9 cellular contexts compared by ENCODE assay signal in the genomic region with DNA sequence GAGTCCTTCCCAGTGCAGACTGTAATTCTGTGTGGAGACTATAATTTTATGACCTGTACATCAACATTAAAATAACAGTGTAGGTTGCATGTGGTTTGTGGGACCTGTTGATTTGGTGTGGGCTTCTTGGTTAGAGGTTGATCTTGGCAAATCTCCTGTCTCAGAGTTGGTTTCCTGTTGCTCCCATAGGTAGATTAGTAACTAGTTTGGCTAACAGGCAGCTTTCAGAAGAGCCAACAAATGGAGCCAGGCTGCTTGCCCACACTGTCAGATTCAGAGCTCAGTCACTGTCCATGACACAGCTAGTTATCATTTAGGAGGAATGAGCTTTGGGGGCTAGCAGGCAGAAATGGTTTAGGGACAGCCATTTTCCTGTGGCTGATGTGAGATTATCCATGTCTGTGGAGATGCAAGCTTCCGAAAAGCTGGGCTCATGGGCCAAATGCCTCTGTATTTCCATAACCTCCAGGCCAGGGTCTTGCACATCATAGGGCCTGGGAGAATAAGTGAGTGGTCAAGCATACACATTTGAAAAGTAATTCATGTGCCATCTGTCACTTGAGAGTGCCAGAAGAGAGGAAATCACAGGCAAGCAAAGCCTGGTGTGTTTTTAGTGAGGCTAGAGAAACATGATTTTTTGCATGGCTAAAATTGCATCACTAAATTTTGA. TPM values are rescaled to one million over a fixed set of nuclear protein-coding genes. Genes with fewer than 3 reads are reported as not detected.
DNase-seq lines count a peak whose midpoint lies in the region; ATAC-seq, FAIRE-seq and TF ChIP-seq lines count a peak whose summit lies in the region.
"Had no signal": no experiment of that assay in that cellular context is flagged by ENCODE, and none has a peak within 500 bp of the region (broad histone marks: within the 10 kb centered on the region; RNA-seq: fewer than 3 reads in every experiment).

No MANE protein-coding gene starts in this region.

- in situ Hi-C loops in K562 (cut with MboI), result no loop called here

- POLR2A ChIA-PET in K562 (lab: Yijun Ruan, JAX), result interaction anchor here (0.6 to 1.3 kb wide), 2 partner anchors 13 to 69 kb away, joined by 3 read pairs; no protein-coding TSS in a partner anchor
- POLR2A ChIA-PET in naive thymus-derived CD8-positive, alpha-beta T cell (lab: Charles Lee), result interaction anchor here (0.5 to 17.7 kb wide), 7 partner anchors 12 to 1353 kb away, joined by 3 to 314 read pairs (median 4); a partner anchor contains a TSS

- H3K27me3 ChIP-seq in CD4-positive, CD25-positive, alpha-beta regulatory T cell (ENCODE audit: control insufficient read depth, insufficient read depth, low read length), result no peaks in the 10 kb centered on the region
- no peaks in the 10 kb centered on the region for H3K27me3 ChIP-seq in K562 (ENCODE audit: control insufficient read depth in 2 of 2, insufficient read depth in 2 of 2, low read length in 2 of 2)
- H3K27me3 ChIP-seq: body of pancreas had no signal

- intact Hi-C loops in K562 (cut with micrococcal nuclease), result no loop called here

- H3K9ac ChIP-seq in K562 (ENCODE audit: insufficient read depth in 1 of 2, low read depth in 2 of 2, low read length in 2 of 2), result no peak overlapping the region

- no peak overlapping the region for H3K4me2 ChIP-seq in K562 (ENCODE audit: insufficient read depth, low read length)

- no TSS peak for BruUV-seq in K562 (replicated peaks; lab: Mats Ljungman, UMichigan)

- no peak for TF ChIP-seq CTCF in K562 (IDR thresholded peaks at IDR 0.05 in 2 of 3, conservative IDR thresholded peaks at IDR 0.05 in 1 of 3; ENCODE audit: insufficient read depth in 2 of 3, low read depth in 1 of 3, low read length in 3 of 3)

- peaks cover 91% of the 10 kb centered on the region for H3K4me1 ChIP-seq in CD4-positive, CD25-positive, alpha-beta regulatory T cell (ENCODE audit: control insufficient read depth, insufficient read depth, low read length, poor library complexity, severe bottlenecking)
- peaks cover 0 to 3% of the 10 kb centered on the region in 2 experiments; a peak in 1 of 5 replicates for H3K4me1 ChIP-seq in K562 (replicated peaks in 1 of 2; ENCODE audit: control insufficient read depth in 2 of 2, insufficient read depth in 2 of 2, low read length in 2 of 2)

- H3K27ac Mint-ChIP-seq in CD4-positive, CD25-positive, alpha-beta regulatory T cell, result peak overlapping the region; percentile 81 to 86 (median 86)
- H3K27ac Mint-ChIP-seq in naive thymus-derived CD8-positive, alpha-beta T cell, result peak overlapping the region; percentile 68 to 93 (median 88)

- H3K9me1 ChIP-seq in K562 (ENCODE audit: control insufficient read depth, insufficient read depth, low read length), result no peaks in the 10 kb centered on the region

- no peak for ATAC-seq in CD4-positive, CD25-positive, alpha-beta regulatory T cell (ENCODE audit: low read depth in 2 of 2)
- ATAC-seq in K562, result no peak
- ATAC-seq in naive thymus-derived CD8-positive, alpha-beta T cell, result peak; percentile 22 to 40
- ATAC-seq in HG03457 (IDR thresholded peaks at IDR 0.05; ENCODE audit: unreplicated experiment), result no peak
- ATAC-seq in GM18517 (IDR thresholded peaks at IDR 0.05; ENCODE audit: unreplicated experiment), result no peak
- ATAC-seq: body of pancreas had no signal

- H3K4me1 Mint-ChIP-seq in CD4-positive, CD25-positive, alpha-beta regulatory T cell, result peaks cover 29 to 85% (median 71%) of the 10 kb centered on the region in 4 donors
- peaks cover 39 to 91% (median 83%) of the 10 kb centered on the region in 4 donors for H3K4me1 Mint-ChIP-seq in naive thymus-derived CD8-positive, alpha-beta T cell

- H3K4me3 ChIP-seq in CD4-positive, CD25-positive, alpha-beta regulatory T cell (ENCODE audit: low read depth, low read length), result peak overlapping the region; percentile 76
- no peak overlapping the region for H3K4me3 ChIP-seq in Jurkat, Clone E6-1 (ENCODE audit: low read length)
- no peak overlapping the region for H3K4me3 ChIP-seq in K562
- H3K4me3 ChIP-seq: body of pancreas had no signal

- 71% methylated on average over 1 of the region's 1 CpG for WGBS in K562 (ENCODE audit: insufficient coverage, low coverage, missing lambda C conversion rate)

- no peak for TF ChIP-seq RAD21 in K562 (CRISPR knock-in tag; conservative IDR thresholded peaks at IDR 0.05 in 1 of 2, IDR thresholded peaks at IDR 0.05 in 1 of 2)

- CTCF ChIA-PET in K562 (lab: Yijun Ruan, JAX; ENCODE audit: low intra/inter-chr PET ratio), result no interaction called here

- H4K20me1 ChIP-seq in K562 (replicated peaks; ENCODE audit: control insufficient read depth, insufficient read depth, low read length), result peaks cover 15% of the 10 kb centered on the region

- no peak for TF ChIP-seq EP300 in K562 (IDR thresholded peaks at IDR 0.05; ENCODE audit: low read length)

- H3K4me3 Mint-ChIP-seq in CD4-positive, CD25-positive, alpha-beta regulatory T cell, result peak overlapping the region; percentile 91 to 98 (median 94)
- peak overlapping the region; percentile 48 to 89 (median 82) for H3K4me3 Mint-ChIP-seq in naive thymus-derived CD8-positive, alpha-beta T cell

- no peak for TF ChIP-seq POLR2A in K562 (conservative IDR thresholded peaks at IDR 0.05)

- peaks cover 54% of the 10 kb centered on the region for H3K36me3 Mint-ChIP-seq in CD4-positive, CD25-positive, alpha-beta regulatory T cell
- H3K36me3 Mint-ChIP-seq in naive thymus-derived CD8-positive, alpha-beta T cell, result peaks cover 0 to 66% (median 7%) of the 10 kb centered on the region in 3 donors

- peak in 1 of 3 donors; percentile 29 for DNase-seq in CD4-positive, CD25-positive, alpha-beta regulatory T cell
- DNase-seq in Jurkat, Clone E6-1 (ENCODE audit: low read depth, low spot score), result peak; percentile 59
- DNase-seq in K562 (ENCODE audit: extremely low read depth in 1 of 4, low spot score in 3 of 4) (peak in 1 of 4 experiments; percentile 3), COLO668 (lab: John Stamatoyannopoulos, UW; ENCODE audit: unreplicated experiment) (no peak), LoVo (ENCODE audit: low spot score) (no peak)
- peak in 2 of 10 donors; percentile 32 to 36 for DNase-seq in naive thymus-derived CD8-positive, alpha-beta T cell

- no peaks in the 10 kb centered on the region for H3K9me3 Mint-ChIP-seq in CD4-positive, CD25-positive, alpha-beta regulatory T cell
- H3K9me3 Mint-ChIP-seq in naive thymus-derived CD8-positive, alpha-beta T cell, result no peaks in the 10 kb centered on the region

- H3K9me3 ChIP-seq in CD4-positive, CD25-positive, alpha-beta regulatory T cell (ENCODE audit: control insufficient read depth in 2 of 2, low read length in 2 of 2), result no peaks in the 10 kb centered on the region
- H3K9me3 ChIP-seq in K562 (replicated peaks; ENCODE audit: control insufficient read depth, insufficient read depth, low read depth, low read length), result no peaks in the 10 kb centered on the region
- H3K9me3 ChIP-seq: body of pancreas had no signal

- no peak overlapping the region for H2AFZ ChIP-seq in K562 (ENCODE audit: low read depth, low read length)

- peak; percentile 44 for FAIRE-seq in K562 (lab: Jason Lieb, UNC)

- H3K36me3 ChIP-seq in CD4-positive, CD25-positive, alpha-beta regulatory T cell (ENCODE audit: control insufficient read depth, insufficient read depth, low read length), result peaks cover 44% of the 10 kb centered on the region
- H3K36me3 ChIP-seq in K562 (ENCODE audit: control insufficient read depth, insufficient read depth, low read length), result peaks cover 30% of the 10 kb centered on the region; the same call in 2 of the 3 replicates

- H3K79me2 ChIP-seq in K562 (ENCODE audit: control insufficient read depth, insufficient read depth, low read length), result peaks cover 71% of the 10 kb centered on the region

- no peaks in the 10 kb centered on the region for H3K27me3 Mint-ChIP-seq in CD4-positive, CD25-positive, alpha-beta regulatory T cell
- H3K27me3 Mint-ChIP-seq in naive thymus-derived CD8-positive, alpha-beta T cell, result no peaks in the 10 kb centered on the region

- H3K27ac ChIP-seq in CD4-positive, CD25-positive, alpha-beta regulatory T cell (ENCODE audit: insufficient read depth, low read length, poor library complexity, severe bottlenecking), result peak overlapping the region; percentile 57
- no peak overlapping the region for H3K27ac ChIP-seq in K562 (ENCODE audit: extremely low read depth, low read depth, low read length)
- H3K27ac ChIP-seq: body of pancreas had no signal

RNA-seq across cellular contexts. Expression of a gene that starts 33.4 kb away (rescaled TPM):
- 190 TPM for total RNA-seq in CD4-positive, CD25-positive, alpha-beta regulatory T cell
- 100 to 1,000 TPM; 139 to 163 (median 156) TPM for polyA plus RNA-seq in CD4-positive, CD25-positive, alpha-beta regulatory T cell
- 101 TPM for polyA plus RNA-seq in Jurkat, Clone E6-1 (2012; ENCODE audit: insufficient read depth, insufficient read length)
- total RNA-seq in K562 (2011; cell fraction: chromatin; rRNA removed; ENCODE audit: low replicate concordance), result 44.0 and 75.1 TPM in 2 replicates
- 40.9 and 43.2 TPM in 2 replicates for total RNA-seq in K562 (2011; cell fraction: nucleolus; rRNA removed)
- total RNA-seq in K562 (2011; cell fraction: nucleoplasm; rRNA removed), result 50.7 and 64.6 TPM in 2 replicates
- total RNA-seq in K562 (2014; rRNA removed) (38.6 and 46.5 TPM in 2 replicates), K562 (2014; rRNA removed; fragmentation: Illumina TruSeq; extraction: Trizol) (9.5 and 12.4 TPM in 2 replicates), K562 (2015; rRNA removed; fragmentation: Illumina TruSeq; extraction: Trizol) (15.8 and 17.9 TPM in 2 replicates), K562 (2021) (33.9 and 35.2 TPM in 2 replicates)
- polyA plus RNA-seq in K562 (2011; rRNA removed) (28.8 and 35.2 TPM in 2 replicates), K562 (2014; fragmentation: Illumina TruSeq; extraction: Trizol) (25.9 and 30.9 TPM in 2 replicates), K562 (2014; fragmentation: Nextera tagmentation; extraction: Ambion mirVana) (1 to 10 TPM in 1 of 2 experiments, under 1 TPM in 1; 0.41 to 2.0 TPM), K562 (2014; rRNA removed) (29.3 and 36.1 TPM in 2 replicates)
- polyA plus RNA-seq in K562 (2011; cell fraction: cytosol; rRNA removed), result 33.7 and 78.6 TPM in 2 replicates
- 40.1 and 81.8 TPM in 2 replicates for polyA plus RNA-seq in K562 (2011; cell fraction: nucleus; rRNA removed)
- polyA plus RNA-seq in K562 (2012), result 28.0 and 45.2 TPM in 2 replicates
- polyA minus RNA-seq in K562 (2011; rRNA and poly(A)+ RNA removed), result 15.6 and 28.1 TPM in 2 replicates
- 27.2 and 30.5 TPM in 2 replicates for polyA minus RNA-seq in K562 (2011; cell fraction: cytosol; rRNA and poly(A)+ RNA removed)
- 15.8 and 18.1 TPM in 2 replicates for polyA minus RNA-seq in K562 (2011; cell fraction: nucleus; rRNA and poly(A)+ RNA removed)
- total RNA-seq in naive thymus-derived CD8-positive, alpha-beta T cell, result 100 to 1,000 TPM; 160 to 167 TPM
- 10 to 100 TPM; 49.9 to 81.7 (median 63.2) TPM for polyA plus RNA-seq in naive thymus-derived CD8-positive, alpha-beta T cell

RNA-seq across cellular contexts. Expression of a gene that starts 54.6 kb away (rescaled TPM):
- total RNA-seq in CD4-positive, CD25-positive, alpha-beta regulatory T cell, result 427 TPM
- 100 to 1,000 TPM; 132 to 229 (median 160) TPM for polyA plus RNA-seq in CD4-positive, CD25-positive, alpha-beta regulatory T cell
- 172 TPM for polyA plus RNA-seq in Jurkat, Clone E6-1 (2012; ENCODE audit: insufficient read depth, insufficient read length)
- 0.44 and 2.2 TPM in 2 replicates for total RNA-seq in K562 (2011; cell fraction: chromatin; rRNA removed; ENCODE audit: low replicate concordance)
- total RNA-seq in K562 (2011; cell fraction: nucleolus; rRNA removed), result 1.2 and 1.3 TPM in 2 replicates
- 0.88 and 1.1 TPM in 2 replicates for total RNA-seq in K562 (2011; cell fraction: nucleoplasm; rRNA removed)
- total RNA-seq in K562 (2014; rRNA removed), result 0.16 and 0.23 TPM in 2 replicates
- 0.06 and 0.11 TPM in 2 replicates for total RNA-seq in K562 (2014; rRNA removed; fragmentation: Illumina TruSeq; extraction: Trizol)
- 0.23 and 0.25 TPM in 2 replicates for total RNA-seq in K562 (2015; rRNA removed; fragmentation: Illumina TruSeq; extraction: Trizol)
- total RNA-seq in K562 (2021), result 0.62 and 0.72 TPM in 2 replicates
- 0.08 and 0.10 TPM in 2 replicates for polyA plus RNA-seq in K562 (2011; rRNA removed)
- 0.03 and 0.33 TPM in 2 replicates for polyA plus RNA-seq in K562 (2011; cell fraction: cytosol; rRNA removed)
- polyA plus RNA-seq in K562 (2011; cell fraction: nucleus; rRNA removed), result 0.39 and 1.3 TPM in 2 replicates
- 0.30 and 0.71 TPM in 2 replicates for polyA plus RNA-seq in K562 (2012)
- polyA plus RNA-seq in K562 (2014; fragmentation: Illumina TruSeq; extraction: Trizol), result 0.04 and 0.26 TPM in 2 replicates
- polyA plus RNA-seq in K562 (2014; fragmentation: Nextera tagmentation; extraction: Ambion mirVana), result under 1 TPM in 1 of 2 experiments, not detected in 1; 0.03 TPM
- polyA plus RNA-seq in K562 (2014; rRNA removed), result 0.16 and 0.26 TPM in 2 replicates
- polyA minus RNA-seq in K562 (2011; rRNA and poly(A)+ RNA removed), result 0.27 and 0.28 TPM in 2 replicates
- 0.73 and 0.86 TPM in 2 replicates for polyA minus RNA-seq in K562 (2011; cell fraction: cytosol; rRNA and poly(A)+ RNA removed)
- 1.3 and 1.5 TPM in 2 replicates for polyA minus RNA-seq in K562 (2011; cell fraction: nucleus; rRNA and poly(A)+ RNA removed)
- 10 to 100 TPM; 44.4 to 44.5 TPM for total RNA-seq in naive thymus-derived CD8-positive, alpha-beta T cell
- 100 to 1,000 TPM in 1 of 3 donors, 10 to 100 TPM in 2; 60.0 to 106 (median 73.8) TPM for polyA plus RNA-seq in naive thymus-derived CD8-positive, alpha-beta T cell

RNA-seq across cellular contexts. Expression of a gene that starts 55.4 kb away (rescaled TPM):
- total RNA-seq in CD4-positive, CD25-positive, alpha-beta regulatory T cell, result 0.07 TPM
- polyA plus RNA-seq in CD4-positive, CD25-positive, alpha-beta regulatory T cell, result not detected
- polyA plus RNA-seq in Jurkat, Clone E6-1 (2012; ENCODE audit: insufficient read depth, insufficient read length), result not detected
- total RNA-seq in K562 (2011; cell fraction: chromatin; rRNA removed; ENCODE audit: low replicate concordance), result 0.11 and 0.79 TPM in 2 replicates
- total RNA-seq in K562 (2011; cell fraction: nucleolus; rRNA removed), result under 0.01 TPM in 1 of 2 replicates, not detected in the other
- 0.08 TPM in 1 of 2 replicates, not detected in the other for total RNA-seq in K562 (2011; cell fraction: nucleoplasm; rRNA removed)
- total RNA-seq in K562 (2014; rRNA removed) (under 0.01 TPM in 1 of 2 replicates, not detected in the other), K562 (2014; rRNA removed; fragmentation: Illumina TruSeq; extraction: Trizol) (not detected in 2 replicates), K562 (2015; rRNA removed; fragmentation: Illumina TruSeq; extraction: Trizol) (not detected in 2 replicates), K562 (2021) (0.02 and 0.04 TPM in 2 replicates)
- polyA plus RNA-seq in K562 (2011; rRNA removed) (0.01 and 0.03 TPM in 2 replicates), K562 (2014; fragmentation: Illumina TruSeq; extraction: Trizol) (0.01 and 0.03 TPM in 2 replicates), K562 (2014; fragmentation: Nextera tagmentation; extraction: Ambion mirVana) (not detected), K562 (2014; rRNA removed) (0.04 TPM in 1 of 2 replicates, not detected in the other)
- polyA plus RNA-seq in K562 (2011; cell fraction: cytosol; rRNA removed), result 0.01 and 0.03 TPM in 2 replicates
- polyA plus RNA-seq in K562 (2011; cell fraction: nucleus; rRNA removed), result 0.06 and 0.16 TPM in 2 replicates
- 0.03 and 0.04 TPM in 2 replicates for polyA plus RNA-seq in K562 (2012)
- not detected in 2 replicates for polyA minus RNA-seq in K562 (2011; rRNA and poly(A)+ RNA removed)
- polyA minus RNA-seq in K562 (2011; cell fraction: cytosol; rRNA and poly(A)+ RNA removed), result not detected in 2 replicates
- 0.11 and 0.13 TPM in 2 replicates for polyA minus RNA-seq in K562 (2011; cell fraction: nucleus; rRNA and poly(A)+ RNA removed)
- under 1 TPM; 0.13 to 0.16 TPM for total RNA-seq in naive thymus-derived CD8-positive, alpha-beta T cell
- under 1 TPM; 0.06 to 0.15 (median 0.15) TPM for polyA plus RNA-seq in naive thymus-derived CD8-positive, alpha-beta T cell

Comparison
In these comparisons a context has a peak if more than half of its experiments do, and no peak if none do; other contexts are left out.
1. ATAC-seq: peak in naive thymus-derived CD8-positive, alpha-beta T cell (2 of 2); none in CD4-positive, CD25-positive, alpha-beta regulatory T cell (0 of 2), K562 (single experiment), HG03457 (single experiment) and GM18517 (single experiment).
2. RNA of a gene that starts 54.6 kb away (total RNA-seq): 427 TPM in CD4-positive, CD25-positive, alpha-beta regulatory T cell (single experiment) and 44.4 to 44.5 TPM in naive thymus-derived CD8-positive, alpha-beta T cell; 0.06 to 2.2 TPM in K562; every median in the first group is over 10 times any median in the second.